Comparison of ENCODE assay signal across 10 cellular contexts in genomic region chr3:119598410-119599098, GRCh38. TPM values are rescaled to one million over a fixed set of nuclear protein-coding genes. Genes with fewer than 3 reads are reported as not detected.
DNase-seq lines count a peak whose midpoint lies in the region; ATAC-seq, FAIRE-seq and TF ChIP-seq lines count a peak whose summit lies in the region.
"Had no signal": no experiment of that assay in that cellular context is flagged by ENCODE, and none has a peak within 500 bp of the region (broad histone marks: within the 10 kb centered on the region; RNA-seq: fewer than 3 reads in every experiment).

No MANE protein-coding gene starts in this region.

- no peak for FAIRE-seq in pancreas (lab: Jason Lieb, UNC)

- intact Hi-C loops in pancreas (cut with DNase I): no loop called here

- no peak for TF ChIP-seq CTCF in pancreas (IDR thresholded peaks at IDR 0.05)
- no peak for TF ChIP-seq CTCF in HFFc6 (IDR thresholded peaks at IDR 0.05)

- no peaks in the 10 kb centered on the region for H3K9me3 Mint-ChIP-seq in T-helper 1 cell treated with Interleukin-12 subunit alpha and Interleukin-12 subunit beta and Interleukin-4 antibody, amounts not matched to agents 30 μg/mL and 1 μg/mL, for 36 hours
- no peaks in the 10 kb centered on the region for H3K9me3 Mint-ChIP-seq in stimulated activated naive B cell treated with anti-CD40 and anti-IgM and Interleukin-4, amounts not matched to agents 10 μg/mL and 1 μg/mL and 100 μg/mL, for 72 hours
- H3K9me3 Mint-ChIP-seq in HFFc6: no peaks in the 10 kb centered on the region
- H3K9me3 Mint-ChIP-seq: endodermal cell had no signal

- no peak overlapping the region for H3K4me3 ChIP-seq in pancreas

- no peak for DNase-seq in T-helper 1 cell
- DNase-seq in stimulated activated naive B cell treated with anti-CD40 and anti-IgM and Interleukin-4, amounts not matched to agents 10 μg/mL and 1 μg/mL and 100 μg/mL, for 72 hours: peak; percentile 59
- DNase-seq in pancreas: no peak
- DNase-seq in HFFc6: no peak
- DNase-seq in DMS153 (lab: John Stamatoyannopoulos, UW): no peak
- DNase-seq: endodermal cell had no signal

- H3K4me1 ChIP-seq in pancreas: peaks cover 6 to 24% (median 11%) of the 10 kb centered on the region in 3 donors

- no peaks in the 10 kb centered on the region for H3K9me3 ChIP-seq in pancreas

- no peaks in the 10 kb centered on the region for H3K27me3 ChIP-seq in pancreas

- H3K27ac Mint-ChIP-seq in T-helper 1 cell treated with Interleukin-12 subunit alpha and Interleukin-12 subunit beta and Interleukin-4 antibody, amounts not matched to agents 30 μg/mL and 1 μg/mL, for 36 hours: peak overlapping the region; percentile 43
- H3K27ac Mint-ChIP-seq in stimulated activated naive B cell treated with anti-CD40 and anti-IgM and Interleukin-4, amounts not matched to agents 10 μg/mL and 1 μg/mL and 100 μg/mL, for 72 hours: peak overlapping the region; percentile 88
- no peak overlapping the region for H3K27ac Mint-ChIP-seq in HFFc6

- ATAC-seq in GM21619 (IDR thresholded peaks at IDR 0.05; ENCODE audit: unreplicated experiment) (peak; percentile 49), HG03439 (IDR thresholded peaks at IDR 0.05; ENCODE audit: unreplicated experiment) (peak; percentile 40), pancreas (no peak)
- peak; percentile 85 to 89 for ATAC-seq in stimulated activated naive B cell treated with anti-CD40 and anti-IgM and Interleukin-4, amounts not matched to agents 10 μg/mL and 1 μg/mL and 100 μg/mL, for 72 hours (replicated peaks)

- no peaks in the 10 kb centered on the region for H3K36me3 Mint-ChIP-seq in T-helper 1 cell treated with Interleukin-12 subunit alpha and Interleukin-12 subunit beta and Interleukin-4 antibody, amounts not matched to agents 30 μg/mL and 1 μg/mL, for 36 hours (ENCODE audit: low read depth)
- peaks cover 4 to 6% of the 10 kb centered on the region in 2 donors for H3K36me3 Mint-ChIP-seq in stimulated activated naive B cell treated with anti-CD40 and anti-IgM and Interleukin-4, amounts not matched to agents 10 μg/mL and 1 μg/mL and 100 μg/mL, for 72 hours
- no peaks in the 10 kb centered on the region for H3K36me3 Mint-ChIP-seq in HFFc6 (ENCODE audit: low read depth)

- no peaks in the 10 kb centered on the region for H3K27me3 Mint-ChIP-seq in T-helper 1 cell treated with Interleukin-12 subunit alpha and Interleukin-12 subunit beta and Interleukin-4 antibody, amounts not matched to agents 30 μg/mL and 1 μg/mL, for 36 hours (ENCODE audit: low read depth)
- H3K27me3 Mint-ChIP-seq in stimulated activated naive B cell treated with anti-CD40 and anti-IgM and Interleukin-4, amounts not matched to agents 10 μg/mL and 1 μg/mL and 100 μg/mL, for 72 hours: no peaks in the 10 kb centered on the region
- H3K27me3 Mint-ChIP-seq in HFFc6 (ENCODE audit: insufficient read depth): peaks cover 12% of the 10 kb centered on the region

- H3K4me1 Mint-ChIP-seq in T-helper 1 cell treated with Interleukin-12 subunit alpha and Interleukin-12 subunit beta and Interleukin-4 antibody, amounts not matched to agents 30 μg/mL and 1 μg/mL, for 36 hours (ENCODE audit: low read depth): peaks cover 33% of the 10 kb centered on the region
- H3K4me1 Mint-ChIP-seq in stimulated activated naive B cell treated with anti-CD40 and anti-IgM and Interleukin-4, amounts not matched to agents 10 μg/mL and 1 μg/mL and 100 μg/mL, for 72 hours: peaks cover 54 to 77% of the 10 kb centered on the region in 2 donors
- peaks cover 14% of the 10 kb centered on the region for H3K4me1 Mint-ChIP-seq in HFFc6 (ENCODE audit: low read depth)

- whole genome bisulfite sequencing in pancreas, 2 donors: 93% methylated on average over 1 of the region's 1 CpG

- peak overlapping the region in 1 of 4 donors; percentile 55 for H3K27ac ChIP-seq in pancreas
- H3K27ac ChIP-seq: 22Rv1 had no signal

- no peak overlapping the region for H3K4me3 Mint-ChIP-seq in T-helper 1 cell treated with Interleukin-12 subunit alpha and Interleukin-12 subunit beta and Interleukin-4 antibody, amounts not matched to agents 30 μg/mL and 1 μg/mL, for 36 hours
- peak overlapping the region; percentile 51 to 58 for H3K4me3 Mint-ChIP-seq in stimulated activated naive B cell treated with anti-CD40 and anti-IgM and Interleukin-4, amounts not matched to agents 10 μg/mL and 1 μg/mL and 100 μg/mL, for 72 hours
- H3K4me3 Mint-ChIP-seq in HFFc6: no peak overlapping the region
- H3K4me3 Mint-ChIP-seq: endodermal cell had no signal

- no peaks in the 10 kb centered on the region for H3K36me3 ChIP-seq in pancreas

RNA-seq across cellular contexts. Expression of gene PLA1A, which starts 0.9 kb away (rescaled TPM):
- 1 to 10 TPM in 5 of 6 donors, under 1 TPM in 1; 0.95 to 3.2 (median 1.3) TPM for total RNA-seq in pancreas
- polyA plus RNA-seq in pancreas: 1 to 10 TPM; 1.2 to 3.6 TPM
- total RNA-seq in HFFc6 (2021; fragmentation: NEBNext Ultra II Directional; extraction: Animal tissue kit (Norgen Biotek cat#: 25700)): not detected

RNA-seq across cellular contexts. Expression of gene ADPRH, which starts 19.3 kb away (rescaled TPM):
- 1 to 10 TPM; 4.6 to 9.5 (median 5.9) TPM for total RNA-seq in pancreas
- polyA plus RNA-seq in pancreas: 1 to 10 TPM; 2.7 to 3.0 TPM
- 1 to 10 TPM in 2 of 6 experiments, under 1 TPM in 4; 0.10 to 1.8 (median 0.19) TPM for total RNA-seq in HFFc6 (2021; fragmentation: NEBNext Ultra II Directional; extraction: Animal tissue kit (Norgen Biotek cat#: 25700))

RNA-seq across cellular contexts. Expression of gene CD80, which starts 39.1 kb away (rescaled TPM):
- total RNA-seq in pancreas: under 1 TPM; 0.25 to 0.66 (median 0.37) TPM
- polyA plus RNA-seq in pancreas: under 1 TPM in 1 of 2 donors, not detected in 1; 0.14 TPM
- not detected for total RNA-seq in HFFc6 (2021; fragmentation: NEBNext Ultra II Directional; extraction: Animal tissue kit (Norgen Biotek cat#: 25700))

Comparison
In these comparisons a context has a peak if more than half of its experiments do, and no peak if none do; other contexts are left out.
1. H3K4me3 Mint-ChIP-seq: peak in stimulated activated naive B cell treated with anti-CD40 and anti-IgM and Interleukin-4, amounts not matched to agents 10 μg/mL and 1 μg/mL and 100 μg/mL, for 72 hours (2 of 2); none in T-helper 1 cell treated with Interleukin-12 subunit alpha and Interleukin-12 subunit beta and Interleukin-4 antibody, amounts not matched to agents 30 μg/mL and 1 μg/mL, for 36 hours (single experiment) and HFFc6 (single experiment).
2. ATAC-seq: peak in GM21619 (single experiment), HG03439 (single experiment) and stimulated activated naive B cell treated with anti-CD40 and anti-IgM and Interleukin-4, amounts not matched to agents 10 μg/mL and 1 μg/mL and 100 μg/mL, for 72 hours (2 of 2); none in pancreas (0 of 4).